Comparison of ENCODE assay signal across 20 cellular contexts in the genomic region with DNA sequence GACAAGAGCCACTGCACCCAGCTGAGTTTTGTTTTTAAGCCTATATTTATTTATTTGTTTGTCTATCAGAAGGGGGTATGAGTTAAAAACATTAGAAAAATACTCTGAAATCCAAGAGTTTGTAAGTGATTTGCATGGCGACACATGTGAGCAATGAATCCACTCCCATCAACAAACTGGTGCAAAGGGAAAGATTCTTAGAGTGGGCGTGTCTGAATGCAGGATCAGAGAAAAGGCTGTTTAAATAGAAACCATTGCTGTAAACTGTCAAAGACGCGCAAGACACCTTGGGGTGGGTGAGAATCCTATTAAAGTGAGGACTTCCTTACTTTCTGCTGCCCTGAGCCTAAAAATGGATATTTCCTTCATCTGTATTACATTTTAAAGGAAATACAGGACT.
"Had no signal": no experiment of that assay in that cellular context is flagged by ENCODE, and none has a peak within 500 bp of the region (broad histone marks: within the 10 kb centered on the region; RNA-seq: fewer than 3 reads in every experiment).

No MANE protein-coding gene starts in this region.

- H3K27ac ChIP-seq: right atrium auricular region, tibial artery, WERI-Rb-1 had no signal

- H3K4me3 Mint-ChIP-seq: activated naive CD8-positive, alpha-beta T cell treated with anti-CD3 and anti-CD28 coated beads for 36 hours; central memory CD8-positive, alpha-beta T cell; endodermal cell; mesothelial cell of epicardium; natural killer cell treated with Interleukin-12 subunit alpha and Interleukin-12 subunit beta and Interleukin-15 and Interleukin-18, amount 100 ng/mL, for 72 hours; stimulated activated naive CD8-positive, alpha-beta T cell treated with anti-CD3 and anti-CD28 coated beads, Interleukin-15, Interleukin-2, amounts not matched to agents 100 ng/mL and 50 ng/mL, for 24 hours; T-cell had no signal

- DNase-seq: activated naive CD4-positive, alpha-beta T cell treated with Interleukin-2 at 50 U/mL for 16 hours; activated naive CD8-positive, alpha-beta T cell treated with anti-CD3 and anti-CD28 coated beads for 36 hours; activated T-cell treated with anti-CD3 and anti-CD28 coated beads, Interleukin-2, amount 50 U/mL, for 48 hours; endodermal cell; foreskin melanocyte; glutamatergic neuron; hippocampal formation; left ventricle myocardium superior; mammary epithelial cell; spleen; stimulated activated CD4-positive, alpha-beta T cell treated with anti-CD3 and anti-CD28 coated beads, Interleukin-4, amount 100 ng/mL, for 1 hour; substantia nigra; T-cell; tibial artery; WERI-Rb-1 had no signal

- H3K4me1 ChIP-seq: right atrium auricular region, tibial artery had no signal

- H3K4me3 ChIP-seq: right atrium auricular region, spleen, tibial artery had no signal

- H3K27ac Mint-ChIP-seq: activated naive CD8-positive, alpha-beta T cell treated with anti-CD3 and anti-CD28 coated beads for 36 hours; endodermal cell; natural killer cell treated with Interleukin-12 subunit alpha and Interleukin-12 subunit beta and Interleukin-15 and Interleukin-18, amount 100 ng/mL, for 72 hours; stimulated activated naive CD8-positive, alpha-beta T cell treated with anti-CD3 and anti-CD28 coated beads, Interleukin-15, Interleukin-2, amounts not matched to agents 100 ng/mL and 50 ng/mL, for 24 hours; T-cell had no signal

- ATAC-seq: left ventricle myocardium superior; natural killer cell treated with Interleukin-12 subunit alpha and Interleukin-12 subunit beta and Interleukin-15 and Interleukin-18, amount 100 ng/mL, for 72 hours; T-cell had no signal

- H3K4me1 Mint-ChIP-seq: activated naive CD8-positive, alpha-beta T cell treated with anti-CD3 and anti-CD28 coated beads for 36 hours; central memory CD8-positive, alpha-beta T cell; endodermal cell; T-cell had no signal

- H3K9me3 Mint-ChIP-seq: activated naive CD8-positive, alpha-beta T cell treated with anti-CD3 and anti-CD28 coated beads for 36 hours; central memory CD8-positive, alpha-beta T cell; endodermal cell; mesothelial cell of epicardium; natural killer cell treated with Interleukin-12 subunit alpha and Interleukin-12 subunit beta and Interleukin-15 and Interleukin-18, amount 100 ng/mL, for 72 hours; stimulated activated naive CD8-positive, alpha-beta T cell treated with anti-CD3 and anti-CD28 coated beads, Interleukin-15, Interleukin-2, amounts not matched to agents 100 ng/mL and 50 ng/mL, for 24 hours; T-cell had no signal

- H3K27me3 ChIP-seq: right atrium auricular region, spleen, tibial artery had no signal

- H3K9me3 ChIP-seq: right atrium auricular region, spleen, tibial artery had no signal
